In genomic region chr6:142845624-142846458, GRCh38 we compare ENCODE assay signal across 8 cellular contexts.
DNase-seq lines count a peak whose midpoint lies in the region; ATAC-seq and TF ChIP-seq lines count a peak whose summit lies in the region.

No MANE protein-coding gene starts in this region.

- peaks cover 37% of the 10 kb centered on the region for H3K36me3 Mint-ChIP-seq in activated naive CD8-positive, alpha-beta T cell treated with anti-CD3 and anti-CD28 coated beads for 36 hours

- no peaks in the 10 kb centered on the region for H3K27me3 Mint-ChIP-seq in activated naive CD8-positive, alpha-beta T cell treated with anti-CD3 and anti-CD28 coated beads for 36 hours

- peak; percentile 23; the same call in 1 of the 2 replicates for TF ChIP-seq CTCF in OCI-LY1 (IDR thresholded peaks at IDR 0.05; ENCODE audit: low read length)

- peak overlapping the region; percentile 56 for H3K4me3 ChIP-seq in OCI-LY1 (ENCODE audit: low read depth, low read length, poor library complexity, severe bottlenecking)
- peak overlapping the region in 1 of 2 donors; percentile 41 for H3K4me3 ChIP-seq in neuronal stem cell (ENCODE audit: low read length in 2 of 2)

- H3K9me3 ChIP-seq in OCI-LY1 (ENCODE audit: low read length): no peaks in the 10 kb centered on the region; the same call in 1 of the 2 replicates
- no peaks in the 10 kb centered on the region for H3K9me3 ChIP-seq in neuronal stem cell (replicated peaks in 1 of 2; ENCODE audit: control insufficient read depth in 2 of 2, insufficient read depth in 1 of 2, low read depth in 1 of 2, low read length in 2 of 2)

- no peak overlapping the region for H3K4ac ChIP-seq in neuronal stem cell (ENCODE audit: low read length)

- H2AFZ ChIP-seq in OCI-LY1 (ENCODE audit: low read length) (no peak overlapping the region), neuronal stem cell (ENCODE audit: low read length) (peak overlapping the region; percentile 86)

- ATAC-seq in HG03045 (IDR thresholded peaks at IDR 0.05; ENCODE audit: unreplicated experiment) (no peak), HG03469 (IDR thresholded peaks at IDR 0.05; ENCODE audit: unreplicated experiment) (no peak)

- no peak overlapping the region for H4K8ac ChIP-seq in neuronal stem cell (ENCODE audit: low read depth, low read length)

- H3K36me3 ChIP-seq in OCI-LY1 (ENCODE audit: insufficient read depth, low read length) (peaks cover 4% of the 10 kb centered on the region), neuronal stem cell (replicated peaks in 1 of 2; ENCODE audit: control insufficient read depth in 2 of 2, insufficient read depth in 2 of 2, low read length in 2 of 2) (no peaks in the 10 kb centered on the region)

- H3K4me3 Mint-ChIP-seq in activated naive CD8-positive, alpha-beta T cell treated with anti-CD3 and anti-CD28 coated beads for 36 hours: peak overlapping the region; percentile 79

- H2BK12ac ChIP-seq in neuronal stem cell (ENCODE audit: low read length): no peak overlapping the region

- peak overlapping the region; percentile 96 for H3K27ac Mint-ChIP-seq in activated naive CD8-positive, alpha-beta T cell treated with anti-CD3 and anti-CD28 coated beads for 36 hours

- no peak overlapping the region for H2BK15ac ChIP-seq in neuronal stem cell (ENCODE audit: low read length)

- H3K4me1 ChIP-seq in OCI-LY1 (ENCODE audit: insufficient read depth, low read length, severe bottlenecking): peaks cover 89% of the 10 kb centered on the region
- peaks cover 9 to 23% of the 10 kb centered on the region in 2 donors for H3K4me1 ChIP-seq in neuronal stem cell (ENCODE audit: control insufficient read depth in 2 of 2, insufficient read depth in 1 of 2, low read depth in 1 of 2, low read length in 2 of 2)

- H3K4me2 ChIP-seq in OCI-LY1 (ENCODE audit: low read length) (peak overlapping the region; percentile 90), neuronal stem cell (ENCODE audit: insufficient read depth, low read length, poor library complexity, severe bottlenecking) (peak overlapping the region; percentile 76)

- peak overlapping the region; percentile 61 for H3K23ac ChIP-seq in neuronal stem cell (ENCODE audit: low read depth, low read length, poor library complexity)

- no peaks in the 10 kb centered on the region for H3F3A ChIP-seq in OCI-LY1 (ENCODE audit: insufficient read depth, low read length)

- no peaks in the 10 kb centered on the region for H3K79me1 ChIP-seq in neuronal stem cell (ENCODE audit: low read depth, low read length)

- no peak overlapping the region for H2BK120ac ChIP-seq in neuronal stem cell (ENCODE audit: low read depth, low read length)

- H3K18ac ChIP-seq in neuronal stem cell (ENCODE audit: low read length): peak overlapping the region; percentile 89

- no peaks in the 10 kb centered on the region for H3K9me2 ChIP-seq in OCI-LY1 (ENCODE audit: low read depth, low read length)

- peak overlapping the region; percentile 59 for H3K9ac ChIP-seq in OCI-LY1 (ENCODE audit: low read length)
- peak overlapping the region; percentile 47 for H3K9ac ChIP-seq in neuronal stem cell (ENCODE audit: low read depth, low read length, poor library complexity)

- no peaks in the 10 kb centered on the region for H3K9me3 Mint-ChIP-seq in activated naive CD8-positive, alpha-beta T cell treated with anti-CD3 and anti-CD28 coated beads for 36 hours

- peak; percentile 42 for DNase-seq in stimulated activated CD4-positive, alpha-beta T cell treated with anti-CD3 and anti-CD28 coated beads, Interleukin-1b, Interleukin-23, amount 100 ng/mL, for 48 hours
- no peak for DNase-seq in stimulated activated CD4-positive, alpha-beta T cell treated with anti-CD3 and anti-CD28 coated beads, Interleukin-2, amount 100 ng/mL, for 48 hours
- peak; percentile 46 for DNase-seq in activated naive CD8-positive, alpha-beta T cell treated with anti-CD3 and anti-CD28 coated beads for 36 hours
- DNase-seq in globus pallidus (ENCODE audit: low spot score): peak; percentile 85
- DNase-seq in neuronal stem cell (ENCODE audit: low spot score): peak; percentile 63

- H2AK5ac ChIP-seq in neuronal stem cell (ENCODE audit: low read depth, low read length): peak overlapping the region; percentile 54

- no CpG with 5 or more reads among the region's 23 CpGs for WGBS in neuronal stem cell (ENCODE audit: extremely low coverage in 2 of 2, insufficient read length in 2 of 2, insufficient replicate concordance in 1 of 2), 2 donors

- H3K27me3 ChIP-seq in OCI-LY1 (ENCODE audit: insufficient read depth, low read length) (no peaks in the 10 kb centered on the region), neuronal stem cell (ENCODE audit: control insufficient read depth in 3 of 3, insufficient read depth in 3 of 3, low read depth in 1 of 3, low read length in 3 of 3) (no peaks in the 10 kb centered on the region)

- H3K4me1 Mint-ChIP-seq in activated naive CD8-positive, alpha-beta T cell treated with anti-CD3 and anti-CD28 coated beads for 36 hours: peaks cover 94% of the 10 kb centered on the region

- H3K27ac ChIP-seq in OCI-LY1 (ENCODE audit: low read depth, low read length, poor library complexity, severe bottlenecking) (peak overlapping the region; percentile 85), neuronal stem cell (replicated peaks; ENCODE audit: low read length) (no peak overlapping the region)

- no peak overlapping the region for H3K14ac ChIP-seq in neuronal stem cell (ENCODE audit: low read length)

- no peaks in the 10 kb centered on the region for H4K20me1 ChIP-seq in OCI-LY1 (ENCODE audit: insufficient read depth, low read length)

- H2BK5ac ChIP-seq in neuronal stem cell (ENCODE audit: low read length): no peak overlapping the region

- H4K91ac ChIP-seq in neuronal stem cell (ENCODE audit: low read depth, low read length, poor library complexity): no peak overlapping the region

- peaks cover 10% of the 10 kb centered on the region; the same call in 1 of the 2 replicates for H3K79me2 ChIP-seq in OCI-LY1 (ENCODE audit: insufficient read depth, low read length)

Comparison
In these comparisons a context has a peak if more than half of its experiments do, and no peak if none do; other contexts are left out.
1. DNase-seq: peak in stimulated activated CD4-positive, alpha-beta T cell treated with anti-CD3 and anti-CD28 coated beads, Interleukin-1b, Interleukin-23, amount 100 ng/mL, for 48 hours (single experiment), activated naive CD8-positive, alpha-beta T cell treated with anti-CD3 and anti-CD28 coated beads for 36 hours (single experiment), globus pallidus (single experiment) and neuronal stem cell (single experiment); none in stimulated activated CD4-positive, alpha-beta T cell treated with anti-CD3 and anti-CD28 coated beads, Interleukin-2, amount 100 ng/mL, for 48 hours (0 of 2).